ENCODE assay signal across 8 cellular contexts in genomic region chr7:33039257-33039904, GRCh38. TPM values are rescaled to one million over a fixed set of nuclear protein-coding genes. Genes with fewer than 3 reads are reported as not detected.
DNase-seq lines count a peak whose midpoint lies in the region; ATAC-seq and TF ChIP-seq lines count a peak whose summit lies in the region.

No MANE protein-coding gene starts in this region.

- peaks cover 33 to 40% of the 10 kb centered on the region in 2 donors for H3K4me1 ChIP-seq in thyroid gland

- TF ChIP-seq POLR2A in thyroid gland (IDR thresholded peaks at IDR 0.05): no peak

- no peaks in the 10 kb centered on the region for H3K27me3 ChIP-seq in thyroid gland

- WGBS in thyroid gland, 2 donors: 30 to 34% methylated on average over 5 of the region's 5 CpGs

- peak overlapping the region; percentile 34; the same call in 1 of the 2 replicates for H3K27ac ChIP-seq in VCaP
- peak overlapping the region in 2 of 3 donors; percentile 48 for H3K27ac ChIP-seq in thyroid gland

- no peaks in the 10 kb centered on the region for H3K9me3 ChIP-seq in thyroid gland

- DNase-seq in GM12865 (ENCODE audit: low read depth) (peak; percentile 35), hepatic stellate cell (ENCODE audit: low spot score) (peak; percentile 24), thyroid gland (no peak), NCI-H1417 treated with DMSO at 0.1 percent for 48 hours (lab: John Stamatoyannopoulos, UW) (no peak), NCI-H2081 treated with DMSO at 0.1 percent for 48 hours (lab: John Stamatoyannopoulos, UW) (no peak), DMS153 (lab: John Stamatoyannopoulos, UW) (no peak)

- no peaks in the 10 kb centered on the region for H3K36me3 ChIP-seq in thyroid gland

- intact Hi-C loops in thyroid gland (cut with DNase I): no loop called here

- TF ChIP-seq CTCF in GM12865 (IDR thresholded peaks at IDR 0.05; ENCODE audit: insufficient read depth, low read depth, low read length, missing control alignments) (no peak), VCaP (conservative IDR thresholded peaks at IDR 0.05) (no peak), thyroid gland (IDR thresholded peaks at IDR 0.05) (no peak)

- H3K4me3 ChIP-seq in GM12865 (ENCODE audit: low read depth, low read length) (peak overlapping the region; percentile 94), thyroid gland (replicated peaks in 1 of 3) (peak overlapping the region in 2 of 3 donors; percentile 23 to 42)

- peak; percentile 36 for ATAC-seq in HG02884 (IDR thresholded peaks at IDR 0.05; ENCODE audit: unreplicated experiment)

RNA-seq across cellular contexts. Expression of gene NT5C3A, which starts 23.2 kb away (rescaled TPM):
- 10 to 100 TPM; 28.8 to 40.3 (median 30.2) TPM for total RNA-seq in thyroid gland

Comparison
In these comparisons a context has a peak if more than half of its experiments do, and no peak if none do; other contexts are left out.
1. DNase-seq: peak in GM12865 (single experiment) and hepatic stellate cell (single experiment); none in thyroid gland (0 of 2), NCI-H1417 treated with DMSO at 0.1 percent for 48 hours (single experiment), NCI-H2081 treated with DMSO at 0.1 percent for 48 hours (single experiment) and DMS153 (single experiment).